ENCODE assay signal across 1 cellular context in genomic region chr10:533186-533585, GRCh38.
TF ChIP-seq lines count a peak whose summit lies in the region.

No MANE protein-coding gene starts in this region.

TF ChIP-seq in HepG2, 621 proteins besides CTCF, POLR2A, EP300 and RAD21 (continued from another document and continues in another):
- TF ChIP-seq ZNF687 (CRISPR knock-in tag; IDR thresholded peaks at IDR 0.05) (no peak), ZNF639 (CRISPR knock-in tag; conservative IDR thresholded peaks at IDR 0.05) (no peak), MATR3 (CRISPR knock-in tag; IDR thresholded peaks at IDR 0.05) (no peak), GRHL1 (CRISPR knock-in tag; conservative IDR thresholded peaks at IDR 0.05) (no peak), JDP2 (CRISPR knock-in tag; IDR thresholded peaks at IDR 0.05; ENCODE audit: borderline replicate concordance) (no peak), ZNF883 (CRISPR knock-in tag; IDR thresholded peaks at IDR 0.05; ENCODE audit: not compliant biosample characterization) (no peak), ZKSCAN8 (CRISPR knock-in tag; IDR thresholded peaks at IDR 0.05; ENCODE audit: borderline replicate concordance) (no peak), THAP7 (CRISPR knock-in tag; IDR thresholded peaks at IDR 0.05) (no peak), ZNF468 (CRISPR knock-in tag; IDR thresholded peaks at IDR 0.05) (no peak), HDAC1 (CRISPR knock-in tag; IDR thresholded peaks at IDR 0.05) (no peak), SALL1 (CRISPR knock-in tag; IDR thresholded peaks at IDR 0.05) (peak; percentile 29; the same call in 1 of the 2 replicates), FOSL1 (CRISPR knock-in tag; IDR thresholded peaks at IDR 0.05; ENCODE audit: borderline replicate concordance) (no peak), ZBTB40 (IDR thresholded peaks at IDR 0.05) (no peak), ZBTB40 (CRISPR knock-in tag; IDR thresholded peaks at IDR 0.05) (no peak), ZBTB42 (CRISPR knock-in tag; IDR thresholded peaks at IDR 0.05) (no peak), ZNF280B (CRISPR knock-in tag; IDR thresholded peaks at IDR 0.05; ENCODE audit: borderline replicate concordance) (no peak), FOXC1 (CRISPR knock-in tag; IDR thresholded peaks at IDR 0.05; ENCODE audit: borderline replicate concordance) (no peak), SNAI1 (CRISPR knock-in tag; IDR thresholded peaks at IDR 0.05; ENCODE audit: borderline replicate concordance) (no peak), REL (CRISPR knock-in tag; conservative IDR thresholded peaks at IDR 0.05) (no peak), HMGA1 (CRISPR knock-in tag; conservative IDR thresholded peaks at IDR 0.05) (no peak), GATA4 (IDR thresholded peaks at IDR 0.05; ENCODE audit: borderline replicate concordance, low read depth) (no peak), CBX2 (IDR thresholded peaks at IDR 0.05; ENCODE audit: low read depth, low read length) (no peak), CBX2 (CRISPR knock-in tag; IDR thresholded peaks at IDR 0.05; ENCODE audit: low read depth) (no peak), ZSCAN25 (CRISPR knock-in tag; IDR thresholded peaks at IDR 0.05) (no peak), DBP (CRISPR knock-in tag; IDR thresholded peaks at IDR 0.05; ENCODE audit: not compliant biosample characterization) (no peak), PITX1 (CRISPR knock-in tag; IDR thresholded peaks at IDR 0.05) (peak; percentile 17; the same call in 1 of the 2 replicates), ZNF264 (CRISPR knock-in tag; IDR thresholded peaks at IDR 0.05) (no peak), ZNF619 (CRISPR knock-in tag; IDR thresholded peaks at IDR 0.05) (no peak), ZNF569 (CRISPR knock-in tag; IDR thresholded peaks at IDR 0.05; ENCODE audit: borderline replicate concordance) (no peak), RFXAP (CRISPR knock-in tag; IDR thresholded peaks at IDR 0.05; ENCODE audit: borderline replicate concordance) (no peak), SOX13 (IDR thresholded peaks at IDR 0.05) (no peak), SOX13 (CRISPR knock-in tag; conservative IDR thresholded peaks at IDR 0.05 in 1 of 2, IDR thresholded peaks at IDR 0.05 in 1 of 2) (peak in 1 of 2 experiments; percentile 52; a peak in 1 of 4 replicates), ZBTB7B (CRISPR knock-in tag; IDR thresholded peaks at IDR 0.05) (0 out of 2 replicates have a peak, but pooled peaks have one; percentile 47), ZNF350 (CRISPR knock-in tag; IDR thresholded peaks at IDR 0.05; ENCODE audit: borderline replicate concordance, low read depth) (no peak), ZNF451 (CRISPR knock-in tag; IDR thresholded peaks at IDR 0.05) (no peak), PHF8 (CRISPR knock-in tag; IDR thresholded peaks at IDR 0.05) (no peak), IKZF5 (CRISPR knock-in tag; IDR thresholded peaks at IDR 0.05) (no peak), RCOR2 (CRISPR knock-in tag; IDR thresholded peaks at IDR 0.05) (no peak), PATZ1 (CRISPR knock-in tag; IDR thresholded peaks at IDR 0.05) (peak; percentile 30; the same call in 1 of the 2 replicates)
